ENCODE assay signal across 1 cellular context in genomic region chr2:208175069-208175842, GRCh38.
A peak's percentile ranks its signal among the peaks of the same experiment; 100 is the strongest.
TF ChIP-seq lines count a peak whose summit lies in the region.

No MANE protein-coding gene starts in this region.

TF ChIP-seq in HCT116, 20 proteins besides CTCF, POLR2A, EP300 and RAD21 (continued from another document):
- TF ChIP-seq REST (IDR thresholded peaks at IDR 0.05; ENCODE audit: low read depth), result no peak
- TF ChIP-seq FOSL1 (IDR thresholded peaks at IDR 0.05; ENCODE audit: low read depth), result no peak
- no peak for TF ChIP-seq MAX (IDR thresholded peaks at IDR 0.05)
- 0 out of 2 replicates have a peak, but pooled peaks have one; percentile 16 for TF ChIP-seq CEBPB (IDR thresholded peaks at IDR 0.05; ENCODE audit: low read depth)
- TF ChIP-seq ZFX (IDR thresholded peaks at IDR 0.05), result no peak
